ENCODE assay signal across 1 cellular context in the genomic region with DNA sequence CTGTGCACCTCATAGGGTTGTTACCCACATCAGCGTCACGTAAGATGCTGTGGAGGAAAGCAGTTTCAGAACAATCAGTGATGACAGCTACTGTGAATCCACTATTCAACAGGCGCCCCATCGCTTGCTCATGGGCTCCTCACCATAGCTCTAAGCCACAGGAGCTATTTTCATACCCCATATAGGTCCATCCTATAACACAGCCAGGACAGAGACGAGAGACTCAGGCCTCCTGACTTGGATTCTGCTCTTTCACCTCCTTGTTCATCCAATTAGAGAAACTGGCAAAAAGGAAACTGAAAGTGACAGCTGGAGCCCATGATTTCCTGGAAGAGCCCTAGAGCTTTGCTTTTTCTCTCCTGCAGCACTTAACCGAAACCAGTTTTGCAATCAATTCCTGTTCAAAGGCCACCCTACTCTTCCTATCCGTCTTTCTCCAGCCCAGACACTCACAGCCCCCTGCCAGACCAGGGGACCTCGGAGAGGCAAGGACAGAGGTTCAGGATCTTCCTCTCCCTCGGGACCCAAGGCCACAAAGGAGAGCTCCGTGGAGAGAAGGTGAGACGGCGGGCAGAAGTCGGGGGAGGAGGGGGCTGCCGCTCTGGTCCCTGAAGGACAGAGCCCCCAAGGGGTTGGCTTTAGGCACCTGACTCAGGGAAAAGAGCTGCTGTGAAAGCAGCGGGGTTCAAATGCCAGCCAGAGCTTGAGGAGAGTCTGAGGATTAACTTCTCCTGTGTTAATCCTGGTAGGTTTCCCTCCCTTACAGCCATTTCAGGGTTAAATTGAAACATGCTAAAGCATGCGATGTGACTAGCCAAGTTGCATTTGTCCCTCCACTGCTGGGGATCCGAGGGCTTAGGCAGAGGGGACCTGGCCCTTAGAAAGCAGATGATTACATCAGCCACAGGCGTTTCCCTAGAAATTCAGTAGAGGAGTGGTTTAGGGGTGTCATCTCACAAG.
TF ChIP-seq lines count a peak whose summit lies in the region.

APOL6 (plus strand) TSS at position 381 of the 960 bp plus-strand sequence. CDS start 7,980 bp downstream, outside the sequence.

TF ChIP-seq in HepG2, 621 proteins besides CTCF, POLR2A, EP300 and RAD21 (continued from another document and continues in another):
- no peak for TF ChIP-seq LRRFIP1 (CRISPR knock-in tag; conservative IDR thresholded peaks at IDR 0.05)
- TF ChIP-seq ZBTB44 (CRISPR knock-in tag; IDR thresholded peaks at IDR 0.05), result no peak
- no peak for TF ChIP-seq ZNF282 (IDR thresholded peaks at IDR 0.05; ENCODE audit: partially characterized antibody)
- 0 out of 2 replicates have a peak, but pooled peaks have one; percentile 35 for TF ChIP-seq ZNF746 (CRISPR knock-in tag; IDR thresholded peaks at IDR 0.05)
- TF ChIP-seq, protein P1, sequence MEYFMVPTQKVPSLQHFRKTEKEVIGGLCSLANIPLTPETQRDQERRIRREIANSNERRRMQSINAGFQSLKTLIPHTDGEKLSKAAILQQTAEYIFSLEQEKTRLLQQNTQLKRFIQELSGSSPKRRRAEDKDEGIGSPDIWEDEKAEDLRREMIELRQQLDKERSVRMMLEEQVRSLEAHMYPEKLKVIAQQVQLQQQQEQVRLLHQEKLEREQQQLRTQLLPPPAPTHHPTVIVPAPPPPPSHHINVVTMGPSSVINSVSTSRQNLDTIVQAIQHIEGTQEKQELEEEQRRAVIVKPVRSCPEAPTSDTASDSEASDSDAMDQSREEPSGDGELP (IDR thresholded peaks at IDR 0.05; ENCODE audit: borderline replicate concordance, low read depth), result no peak; the same call in 1 of the 2 replicates
- TF ChIP-seq ZNF512 (CRISPR knock-in tag; IDR thresholded peaks at IDR 0.05), result no peak
- TF ChIP-seq FOXO4 (CRISPR knock-in tag; conservative IDR thresholded peaks at IDR 0.05), result no peak
- no peak for TF ChIP-seq JUNB (CRISPR knock-in tag; IDR thresholded peaks at IDR 0.05; ENCODE audit: borderline replicate concordance)
- TF ChIP-seq, protein P2, sequence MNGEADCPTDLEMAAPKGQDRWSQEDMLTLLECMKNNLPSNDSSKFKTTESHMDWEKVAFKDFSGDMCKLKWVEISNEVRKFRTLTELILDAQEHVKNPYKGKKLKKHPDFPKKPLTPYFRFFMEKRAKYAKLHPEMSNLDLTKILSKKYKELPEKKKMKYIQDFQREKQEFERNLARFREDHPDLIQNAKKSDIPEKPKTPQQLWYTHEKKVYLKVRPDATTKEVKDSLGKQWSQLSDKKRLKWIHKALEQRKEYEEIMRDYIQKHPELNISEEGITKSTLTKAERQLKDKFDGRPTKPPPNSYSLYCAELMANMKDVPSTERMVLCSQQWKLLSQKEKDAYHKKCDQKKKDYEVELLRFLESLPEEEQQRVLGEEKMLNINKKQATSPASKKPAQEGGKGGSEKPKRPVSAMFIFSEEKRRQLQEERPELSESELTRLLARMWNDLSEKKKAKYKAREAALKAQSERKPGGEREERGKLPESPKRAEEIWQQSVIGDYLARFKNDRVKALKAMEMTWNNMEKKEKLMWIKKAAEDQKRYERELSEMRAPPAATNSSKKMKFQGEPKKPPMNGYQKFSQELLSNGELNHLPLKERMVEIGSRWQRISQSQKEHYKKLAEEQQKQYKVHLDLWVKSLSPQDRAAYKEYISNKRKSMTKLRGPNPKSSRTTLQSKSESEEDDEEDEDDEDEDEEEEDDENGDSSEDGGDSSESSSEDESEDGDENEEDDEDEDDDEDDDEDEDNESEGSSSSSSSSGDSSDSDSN (CRISPR knock-in tag; IDR thresholded peaks at IDR 0.05), result peak; percentile 16; the same call in 1 of the 2 replicates
- no peak for TF ChIP-seq TEAD2 (CRISPR knock-in tag; IDR thresholded peaks at IDR 0.05)
- TF ChIP-seq ZEB1 (IDR thresholded peaks at IDR 0.05; ENCODE audit: insufficient replicate concordance, low read depth), result no peak
- no peak for TF ChIP-seq ZNF275 (CRISPR knock-in tag; IDR thresholded peaks at IDR 0.05; ENCODE audit: borderline replicate concordance)
- peak; percentile 64; the same call in 1 of the 2 replicates for TF ChIP-seq KDM5A (IDR thresholded peaks at IDR 0.05; ENCODE audit: borderline replicate concordance, low read length)
- no peak for TF ChIP-seq SYNCRIP (IDR thresholded peaks at IDR 0.05; ENCODE audit: insufficient read depth, low read depth, low read length)
- TF ChIP-seq ZC3H4 (CRISPR knock-in tag; IDR thresholded peaks at IDR 0.05; ENCODE audit: borderline replicate concordance), result no peak
- TF ChIP-seq ZNF558 (CRISPR knock-in tag; IDR thresholded peaks at IDR 0.05; ENCODE audit: borderline replicate concordance), result no peak
- no peak for TF ChIP-seq NONO (IDR thresholded peaks at IDR 0.05)
- TF ChIP-seq NONO (CRISPR knock-in tag; conservative IDR thresholded peaks at IDR 0.05), result 0 out of 2 replicates have a peak, but pooled peaks have one; percentile 33
- TF ChIP-seq RORA (CRISPR knock-in tag; IDR thresholded peaks at IDR 0.05), result no peak
- TF ChIP-seq ZNF280B (CRISPR knock-in tag; IDR thresholded peaks at IDR 0.05; ENCODE audit: borderline replicate concordance), result no peak
- TF ChIP-seq HES4 (CRISPR knock-in tag; IDR thresholded peaks at IDR 0.05; ENCODE audit: borderline replicate concordance), result no peak
- peak; percentile 76 for TF ChIP-seq POLR2AphosphoS5 (IDR thresholded peaks at IDR 0.05; ENCODE audit: low read depth, low read length)
- TF ChIP-seq ZNF841 (CRISPR knock-in tag; IDR thresholded peaks at IDR 0.05; ENCODE audit: borderline replicate concordance), result no peak
- no peak for TF ChIP-seq RFX1 (IDR thresholded peaks at IDR 0.05)
- no peak for TF ChIP-seq ATF3 (CRISPR knock-in tag; IDR thresholded peaks at IDR 0.05)
- TF ChIP-seq CENPX (CRISPR knock-in tag; IDR thresholded peaks at IDR 0.05), result no peak
- no peak for TF ChIP-seq RFX3 (CRISPR knock-in tag; IDR thresholded peaks at IDR 0.05)
- no peak for TF ChIP-seq KLF6 (CRISPR knock-in tag; IDR thresholded peaks at IDR 0.05)
- TF ChIP-seq HOXA5 (CRISPR knock-in tag; IDR thresholded peaks at IDR 0.05), result peak; percentile 26; the same call in 1 of the 2 replicates
- TF ChIP-seq, protein P3, sequence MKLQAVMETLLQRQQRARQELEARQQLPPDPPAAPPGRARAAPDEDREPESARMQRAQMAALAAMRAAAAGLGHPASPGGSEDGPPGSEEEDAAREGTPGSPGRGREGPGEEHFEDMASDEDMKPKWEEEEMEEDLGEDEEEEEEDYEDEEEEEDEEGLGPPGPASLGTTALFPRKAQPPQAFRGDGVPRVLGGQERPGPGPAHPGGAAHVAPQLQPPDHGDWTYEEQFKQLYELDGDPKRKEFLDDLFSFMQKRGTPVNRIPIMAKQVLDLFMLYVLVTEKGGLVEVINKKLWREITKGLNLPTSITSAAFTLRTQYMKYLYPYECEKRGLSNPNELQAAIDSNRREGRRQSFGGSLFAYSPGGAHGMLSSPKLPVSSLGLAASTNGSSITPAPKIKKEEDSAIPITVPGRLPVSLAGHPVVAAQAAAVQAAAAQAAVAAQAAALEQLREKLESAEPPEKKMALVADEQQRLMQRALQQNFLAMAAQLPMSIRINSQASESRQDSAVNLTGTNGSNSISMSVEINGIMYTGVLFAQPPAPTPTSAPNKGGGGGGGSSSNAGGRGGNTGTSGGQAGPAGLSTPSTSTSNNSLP (IDR thresholded peaks at IDR 0.05; ENCODE audit: low read depth, low read length), result no peak
- no peak for TF ChIP-seq ZNF766 (CRISPR knock-in tag; IDR thresholded peaks at IDR 0.05; ENCODE audit: borderline replicate concordance)
- no peak for TF ChIP-seq MYNN (CRISPR knock-in tag; IDR thresholded peaks at IDR 0.05; ENCODE audit: low read depth)
- no peak for TF ChIP-seq NFATC3 (CRISPR knock-in tag; IDR thresholded peaks at IDR 0.05)
- peak; percentile 37 for TF ChIP-seq SKI (IDR thresholded peaks at IDR 0.05; ENCODE audit: partially characterized antibody)
- TF ChIP-seq CEBPB (IDR thresholded peaks at IDR 0.05; ENCODE audit: borderline replicate concordance, low read depth, low read length), result peak; percentile 89
- peak; percentile 52 for TF ChIP-seq ZFP91 (CRISPR knock-in tag; IDR thresholded peaks at IDR 0.05; ENCODE audit: borderline replicate concordance)
